In genomic region chr1:53141487-53142055, GRCh38 we compare ENCODE assay signal across 1 cellular context.
TF ChIP-seq lines count a peak whose summit lies in the region.

No MANE protein-coding gene starts in this region.

TF ChIP-seq in IMR-90, 13 proteins besides CTCF, POLR2A, EP300 and RAD21 (continued from another document):
- no peak for TF ChIP-seq BHLHE40 (IDR thresholded peaks at IDR 0.05; ENCODE audit: low read depth, low read length)
- TF ChIP-seq, protein P1, sequence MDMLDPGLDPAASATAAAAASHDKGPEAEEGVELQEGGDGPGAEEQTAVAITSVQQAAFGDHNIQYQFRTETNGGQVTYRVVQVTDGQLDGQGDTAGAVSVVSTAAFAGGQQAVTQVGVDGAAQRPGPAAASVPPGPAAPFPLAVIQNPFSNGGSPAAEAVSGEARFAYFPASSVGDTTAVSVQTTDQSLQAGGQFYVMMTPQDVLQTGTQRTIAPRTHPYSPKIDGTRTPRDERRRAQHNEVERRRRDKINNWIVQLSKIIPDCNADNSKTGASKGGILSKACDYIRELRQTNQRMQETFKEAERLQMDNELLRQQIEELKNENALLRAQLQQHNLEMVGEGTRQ (IDR thresholded peaks at IDR 0.05; ENCODE audit: low read depth, low read length) = no peak
- TF ChIP-seq, protein P2, sequence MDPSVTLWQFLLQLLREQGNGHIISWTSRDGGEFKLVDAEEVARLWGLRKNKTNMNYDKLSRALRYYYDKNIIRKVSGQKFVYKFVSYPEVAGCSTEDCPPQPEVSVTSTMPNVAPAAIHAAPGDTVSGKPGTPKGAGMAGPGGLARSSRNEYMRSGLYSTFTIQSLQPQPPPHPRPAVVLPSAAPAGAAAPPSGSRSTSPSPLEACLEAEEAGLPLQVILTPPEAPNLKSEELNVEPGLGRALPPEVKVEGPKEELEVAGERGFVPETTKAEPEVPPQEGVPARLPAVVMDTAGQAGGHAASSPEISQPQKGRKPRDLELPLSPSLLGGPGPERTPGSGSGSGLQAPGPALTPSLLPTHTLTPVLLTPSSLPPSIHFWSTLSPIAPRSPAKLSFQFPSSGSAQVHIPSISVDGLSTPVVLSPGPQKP (IDR thresholded peaks at IDR 0.05; ENCODE audit: borderline replicate concordance, low read depth, low read length) = no peak
- no peak for TF ChIP-seq CHD1 (IDR thresholded peaks at IDR 0.05; ENCODE audit: low read depth, low read length)
- TF ChIP-seq RFX5 (IDR thresholded peaks at IDR 0.05; ENCODE audit: low read depth, low read length) = no peak
- no peak for TF ChIP-seq CEBPB (IDR thresholded peaks at IDR 0.05; ENCODE audit: low read depth, low read length)
- TF ChIP-seq FOS (IDR thresholded peaks at IDR 0.05; ENCODE audit: low read depth, low read length) = no peak
- TF ChIP-seq RCOR1 (IDR thresholded peaks at IDR 0.05; ENCODE audit: insufficient replicate concordance, low read length) = no peak
- no peak for TF ChIP-seq MXI1 (IDR thresholded peaks at IDR 0.05; ENCODE audit: borderline replicate concordance, low read depth, low read length)
